In genomic region chr5:142072488-142072887, GRCh38 we compare ENCODE assay signal across 18 cellular contexts. TPM values are rescaled to one million over a fixed set of nuclear protein-coding genes. Genes with fewer than 3 reads are reported as not detected.
DNase-seq lines count a peak whose midpoint lies in the region; ATAC-seq and TF ChIP-seq lines count a peak whose summit lies in the region.
"Had no signal": no experiment of that assay in that cellular context is flagged by ENCODE, and none has a peak within 500 bp of the region (broad histone marks: within the 10 kb centered on the region; RNA-seq: fewer than 3 reads in every experiment).

No MANE protein-coding gene starts in this region.

- no peaks in the 10 kb centered on the region for H3K36me3 Mint-ChIP-seq in activated CD8-positive, alpha-beta T cell treated with anti-CD3 and anti-CD28 coated beads for 36 hours (ENCODE audit: low read depth)
- H3K36me3 Mint-ChIP-seq in activated CD8-positive, alpha-beta T cell treated with anti-CD3 and anti-CD28 coated beads, Interleukin-2, amount 10 ng/mL, durations not matched to agents 7 days and 5 days (ENCODE audit: low read depth): no peaks in the 10 kb centered on the region
- peaks cover 2% of the 10 kb centered on the region for H3K36me3 Mint-ChIP-seq in activated naive CD8-positive, alpha-beta T cell

- H3K27me3 ChIP-seq in HL-60 (ENCODE audit: insufficient read depth, poor library complexity, severe bottlenecking): no peaks in the 10 kb centered on the region
- H3K27me3 ChIP-seq: MG63 had no signal

- peak overlapping the region; percentile 34 for H3K27ac Mint-ChIP-seq in activated CD8-positive, alpha-beta T cell treated with anti-CD3 and anti-CD28 coated beads for 36 hours
- no peak overlapping the region for H3K27ac Mint-ChIP-seq in activated CD8-positive, alpha-beta T cell treated with anti-CD3 and anti-CD28 coated beads, Interleukin-2, amount 10 ng/mL, durations not matched to agents 7 days and 5 days
- peak overlapping the region; percentile 70 for H3K27ac Mint-ChIP-seq in activated naive CD8-positive, alpha-beta T cell

- no peaks in the 10 kb centered on the region for H3K27me3 Mint-ChIP-seq in activated CD8-positive, alpha-beta T cell treated with anti-CD3 and anti-CD28 coated beads for 36 hours
- peaks cover 2% of the 10 kb centered on the region for H3K27me3 Mint-ChIP-seq in activated CD8-positive, alpha-beta T cell treated with anti-CD3 and anti-CD28 coated beads, Interleukin-2, amount 10 ng/mL, durations not matched to agents 7 days and 5 days (ENCODE audit: low read depth)
- H3K27me3 Mint-ChIP-seq in activated naive CD8-positive, alpha-beta T cell: no peaks in the 10 kb centered on the region

- no peak for DNase-seq in activated CD8-positive, alpha-beta T cell treated with anti-CD3 and anti-CD28 coated beads for 36 hours
- no peak for DNase-seq in activated CD8-positive, alpha-beta T cell treated with anti-CD3 and anti-CD28 coated beads, Interleukin-2, amount 10 ng/mL, durations not matched to agents 7 days and 5 days
- DNase-seq in HL-60 (ENCODE audit: low read depth in 1 of 2, low spot score in 1 of 2) (peak in 1 of 2 experiments; percentile 47), NCI-H69 (lab: John Stamatoyannopoulos, UW) (peak; percentile 57), HuH-7.5 (ENCODE audit: low spot score) (no peak), NCI-H2081 (lab: John Stamatoyannopoulos, UW) (no peak)
- DNase-seq in NK-92 treated with Interleukin-12 subunit alpha and Interleukin-12 subunit beta, amount 100 ng/mL, for 24 hours (lab: John Stamatoyannopoulos, UW): no peak
- DNase-seq: COR-L47, EL, GOT3, MG63, NCI-H1417 treated with DMSO at 0.1 percent for 48 hours, NCI-H1930, NCI-H510A treated with DMSO at 0.1 percent for 48 hours, Right ventricle myocardium superior had no signal

- POLR2A ChIA-PET in activated CD8-positive, alpha-beta T cell treated with anti-CD3 and anti-CD28 coated beads for 36 hours (lab: Charles Lee): interaction anchor here (1.0 to 2.5 kb wide), 3 partner anchors 10 to 103 kb away, joined by 4 to 6 read pairs (median 4); partner anchors contain the start of gene RNF14
- POLR2A ChIA-PET in activated CD8-positive, alpha-beta T cell treated with anti-CD3 and anti-CD28 coated beads, Interleukin-2, amount 10 ng/mL, durations not matched to agents 7 days and 5 days (lab: Charles Lee): no interaction called here

- CTCF ChIA-PET in activated CD8-positive, alpha-beta T cell treated with anti-CD3 and anti-CD28 coated beads for 36 hours (lab: Charles Lee): interaction anchor here (1.2 to 1.6 kb wide), 2 partner anchors 23 to 71 kb away, joined by 3 read pairs; no protein-coding TSS in a partner anchor
- CTCF ChIA-PET in activated CD8-positive, alpha-beta T cell treated with anti-CD3 and anti-CD28 coated beads, Interleukin-2, amount 10 ng/mL, durations not matched to agents 7 days and 5 days (lab: Charles Lee): interaction anchor here (1.4 to 3.1 kb wide), 2 partner anchors 57 to 72 kb away, joined by 4 to 13 read pairs; no protein-coding TSS in a partner anchor

- H3K4me3 Mint-ChIP-seq in activated CD8-positive, alpha-beta T cell treated with anti-CD3 and anti-CD28 coated beads for 36 hours: no peak overlapping the region
- H3K4me3 Mint-ChIP-seq in activated CD8-positive, alpha-beta T cell treated with anti-CD3 and anti-CD28 coated beads, Interleukin-2, amount 10 ng/mL, durations not matched to agents 7 days and 5 days: no peak overlapping the region
- H3K4me3 Mint-ChIP-seq in activated naive CD8-positive, alpha-beta T cell: no peak overlapping the region

- intact Hi-C loops in activated CD8-positive, alpha-beta T cell treated with anti-CD3 and anti-CD28 coated beads for 36 hours (cut with micrococcal nuclease): loop anchor here (2.0 kb wide), 1 partner anchor 36 kb away; the partner anchor contains the start of gene NDFIP1

- H3K4me3 ChIP-seq in HL-60 (replicated peaks; ENCODE audit: insufficient read depth, low read length): no peak overlapping the region
- H3K4me3 ChIP-seq: MG63, SK-N-MC had no signal

- ATAC-seq in activated CD8-positive, alpha-beta T cell treated with anti-CD3 and anti-CD28 coated beads for 36 hours: no peak
- ATAC-seq in activated CD8-positive, alpha-beta T cell treated with anti-CD3 and anti-CD28 coated beads, Interleukin-2, amount 10 ng/mL, durations not matched to agents 7 days and 5 days: no peak

- 0 out of 2 replicates have a peak overlapping the region, but pooled peaks have one; percentile 22 for H3K27ac ChIP-seq in HL-60 (replicated peaks)
- H3K27ac ChIP-seq: C4-2B, SK-N-MC had no signal

- no peak for TF ChIP-seq CTCF in activated CD8-positive, alpha-beta T cell treated with anti-CD3 and anti-CD28 coated beads for 36 hours (IDR thresholded peaks at IDR 0.05)
- no peak for TF ChIP-seq CTCF in HL-60 (IDR thresholded peaks at IDR 0.05; ENCODE audit: insufficient read depth, low read length)

- H3K4me1 Mint-ChIP-seq in activated CD8-positive, alpha-beta T cell treated with anti-CD3 and anti-CD28 coated beads for 36 hours (ENCODE audit: low read depth): peaks cover 42% of the 10 kb centered on the region
- peaks cover 9% of the 10 kb centered on the region for H3K4me1 Mint-ChIP-seq in activated CD8-positive, alpha-beta T cell treated with anti-CD3 and anti-CD28 coated beads, Interleukin-2, amount 10 ng/mL, durations not matched to agents 7 days and 5 days (ENCODE audit: low read depth)
- peaks cover 41% of the 10 kb centered on the region for H3K4me1 Mint-ChIP-seq in activated naive CD8-positive, alpha-beta T cell (ENCODE audit: low read depth)

- H3K9me3 Mint-ChIP-seq in activated CD8-positive, alpha-beta T cell treated with anti-CD3 and anti-CD28 coated beads for 36 hours: no peaks in the 10 kb centered on the region
- no peaks in the 10 kb centered on the region for H3K9me3 Mint-ChIP-seq in activated CD8-positive, alpha-beta T cell treated with anti-CD3 and anti-CD28 coated beads, Interleukin-2, amount 10 ng/mL, durations not matched to agents 7 days and 5 days (ENCODE audit: insufficient read depth)
- H3K9me3 Mint-ChIP-seq in activated naive CD8-positive, alpha-beta T cell (ENCODE audit: low read depth): no peaks in the 10 kb centered on the region

RNA-seq across cellular contexts. Expression of gene NDFIP1, which starts 36.1 kb away (rescaled TPM):
- total RNA-seq in activated CD8-positive, alpha-beta T cell treated with anti-CD3 and anti-CD28 coated beads for 36 hours: 10 to 100 TPM; 93.8 to 96.9 TPM
- total RNA-seq in activated CD8-positive, alpha-beta T cell treated with anti-CD3 and anti-CD28 coated beads, Interleukin-2, amount 10 ng/mL, durations not matched to agents 7 days and 5 days: 10 to 100 TPM; 47.2 TPM

RNA-seq across cellular contexts. Expression of gene GNPDA1, which starts 59.7 kb away (rescaled TPM):
- 10 to 100 TPM; 82.4 to 88.3 TPM for total RNA-seq in activated CD8-positive, alpha-beta T cell treated with anti-CD3 and anti-CD28 coated beads for 36 hours
- total RNA-seq in activated CD8-positive, alpha-beta T cell treated with anti-CD3 and anti-CD28 coated beads, Interleukin-2, amount 10 ng/mL, durations not matched to agents 7 days and 5 days: 10 to 100 TPM; 34.9 to 41.0 TPM
